In the genomic region with DNA sequence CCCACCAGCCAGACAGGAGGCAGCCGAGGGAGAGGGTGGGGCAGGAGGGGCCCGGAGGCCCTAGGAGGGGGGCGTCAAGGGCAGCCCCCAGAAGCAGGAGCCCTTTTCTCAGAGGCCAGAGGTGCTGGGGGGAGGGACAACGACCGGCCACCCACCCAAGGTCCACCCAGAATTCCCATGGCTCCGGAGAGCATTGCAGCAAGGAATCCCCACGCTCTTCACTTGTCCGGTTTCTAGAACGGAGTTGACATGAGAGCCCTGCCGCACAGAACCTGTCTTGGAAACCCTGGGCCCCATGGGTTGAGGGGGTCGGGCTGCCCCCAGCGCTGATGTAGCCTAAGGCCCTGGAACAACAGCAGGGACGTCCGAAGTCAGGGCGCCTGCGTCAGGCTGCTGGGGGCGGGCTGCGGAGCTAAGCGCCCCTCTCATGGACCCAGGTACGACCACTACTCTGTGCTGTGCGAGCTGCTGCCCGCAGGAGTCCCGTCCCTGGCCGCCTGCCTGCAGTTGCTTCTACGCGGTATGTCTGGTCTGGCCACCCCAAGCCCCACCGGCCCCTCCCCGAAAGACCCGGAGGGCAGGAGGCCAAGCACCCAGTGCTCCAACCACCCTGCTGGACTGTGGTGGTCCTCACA, we compare ENCODE assay signal across 21 cellular contexts.
"Had no signal": no experiment of that assay in that cellular context is flagged by ENCODE, and none has a peak within 500 bp of the region (broad histone marks: within the 10 kb centered on the region; RNA-seq: fewer than 3 reads in every experiment).

No MANE protein-coding gene starts in this region.

- H3K4me3 Mint-ChIP-seq: immature natural killer cell; stimulated activated memory B cell treated with anti-CD40 and anti-IgM and Interleukin-4, amounts not matched to agents 10 μg/mL and 1 μg/mL and 100 μg/mL, for 72 hours; T-cell had no signal

- H3K4me1 ChIP-seq: breast epithelium, psoas muscle had no signal

- H3K27me3 ChIP-seq: adrenal gland, breast epithelium, esophagus squamous epithelium, heart right ventricle, ovary, thyroid gland had no signal

- H3K4me3 ChIP-seq: adrenal gland, breast epithelium, esophagus squamous epithelium, ovary, psoas muscle, smooth muscle cell, thyroid gland had no signal

- H3K27ac ChIP-seq: breast epithelium, esophagus squamous epithelium, ovary, psoas muscle, thyroid gland had no signal

- ATAC-seq: activated naive CD4-positive, alpha-beta T cell treated with anti-CD3 and anti-CD28 coated beads, Interleukin-2, amount 50 U/mL, for 72 hours; heart right ventricle; left ventricle myocardium superior; psoas muscle; sciatic nerve; stimulated activated memory B cell treated with anti-CD40 and anti-IgM and Interleukin-4, amounts not matched to agents 10 μg/mL and 1 μg/mL and 100 μg/mL, for 72 hours; T-cell had no signal

- H3K9me3 Mint-ChIP-seq: activated naive CD4-positive, alpha-beta T cell treated with anti-CD3 and anti-CD28 coated beads, Interleukin-2, amount 50 U/mL, for 72 hours; immature natural killer cell; stimulated activated memory B cell treated with anti-CD40 and anti-IgM and Interleukin-4, amounts not matched to agents 10 μg/mL and 1 μg/mL and 100 μg/mL, for 72 hours; T-cell had no signal

- H3K27ac Mint-ChIP-seq: immature natural killer cell, T-cell had no signal

- DNase-seq: activated CD4-positive, alpha-beta T cell treated with anti-CD3 and anti-CD28 coated beads, Interleukin-2, amount 50 U/mL, for 4 hours; activated CD4-positive, CD25-positive, alpha-beta regulatory T cell treated with anti-CD3 and anti-CD28 coated beads, Interleukin-2, amount 50 U/mL, for 72 hours; activated gamma-delta T cell; adrenal gland; cerebellar nuclear complex; effector memory CD4-positive, alpha-beta T cell; esophagus squamous epithelium; immature natural killer cell; kidney glomerular epithelial cell; left ventricle myocardium superior; psoas muscle; stimulated activated CD4-positive, alpha-beta T cell treated with anti-CD3 and anti-CD28 coated beads, Interleukin-4, amount 100 ng/mL, for 24 hours; T-cell; thyroid gland had no signal

- H3K9me3 ChIP-seq: adrenal gland, breast epithelium, esophagus squamous epithelium, heart right ventricle, ovary, psoas muscle, thyroid gland had no signal

- H3K4me2 ChIP-seq: smooth muscle cell had no signal

- H3K36me3 ChIP-seq: breast epithelium, ovary had no signal

- H3K27me3 Mint-ChIP-seq: stimulated activated memory B cell treated with anti-CD40 and anti-IgM and Interleukin-4, amounts not matched to agents 10 μg/mL and 1 μg/mL and 100 μg/mL, for 72 hours; T-cell had no signal
